ENCODE assay signal across 8 cellular contexts in the genomic region with DNA sequence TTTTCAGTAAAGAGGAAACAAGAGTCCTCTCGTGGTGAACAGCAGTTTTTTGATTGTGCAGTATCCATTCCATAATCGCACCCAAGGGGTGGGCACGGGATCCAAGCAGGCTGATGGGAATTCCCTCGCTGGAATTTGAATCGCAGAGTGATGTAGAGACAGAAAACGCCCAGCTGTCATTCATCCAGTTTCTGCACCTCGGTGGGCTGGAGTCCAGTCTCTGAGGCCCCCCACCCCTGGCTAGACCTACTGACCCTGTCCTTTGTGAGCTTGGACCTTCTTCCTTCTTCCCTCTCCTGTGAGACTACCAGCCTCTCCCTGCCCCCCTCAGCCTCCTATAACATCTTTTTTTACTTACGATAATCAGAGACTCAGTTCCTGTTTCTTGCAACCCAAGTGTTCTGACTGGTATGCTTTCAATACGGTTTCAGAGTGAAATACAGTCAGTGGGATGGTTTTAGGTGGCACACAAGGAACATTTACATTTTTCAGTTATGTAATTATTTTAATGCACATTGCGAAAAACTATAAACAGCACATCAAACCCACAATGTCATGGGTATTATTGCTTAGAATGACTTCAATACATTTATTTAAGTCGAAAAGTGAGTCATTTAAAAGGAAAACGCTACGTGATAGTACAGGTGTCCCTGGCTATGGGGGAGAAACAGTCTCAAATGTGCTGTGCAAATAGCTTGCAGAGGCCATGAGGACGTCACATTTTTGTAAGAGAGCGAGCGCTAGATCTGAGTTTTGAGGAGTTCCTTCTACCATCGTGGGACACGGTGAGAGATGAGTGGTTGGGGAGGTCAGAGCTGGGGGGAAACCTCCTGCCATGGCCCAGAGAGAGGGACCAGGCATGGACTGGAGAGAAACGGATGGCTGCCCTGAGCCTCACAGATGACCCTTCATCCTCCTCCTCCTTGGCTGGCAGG. TPM values are rescaled to one million over a fixed set of nuclear protein-coding genes. Genes with fewer than 3 reads are reported as not detected.
DNase-seq lines count a peak whose midpoint lies in the region; ATAC-seq and TF ChIP-seq lines count a peak whose summit lies in the region.

No MANE protein-coding gene starts in this region.

- no peaks in the 10 kb centered on the region for H3K36me3 Mint-ChIP-seq in activated CD8-positive, alpha-beta T cell treated with anti-CD3 and anti-CD28 coated beads for 36 hours (ENCODE audit: low read depth)
- H3K36me3 Mint-ChIP-seq in activated CD8-positive, alpha-beta T cell treated with anti-CD3 and anti-CD28 coated beads, Interleukin-2, amount 10 ng/mL, durations not matched to agents 7 days and 5 days (ENCODE audit: low read depth), result no peaks in the 10 kb centered on the region
- no peaks in the 10 kb centered on the region for H3K36me3 Mint-ChIP-seq in stimulated activated effector memory CD8-positive, alpha-beta T cell treated with anti-CD3 and anti-CD28 coated beads, Interleukin-12 subunit alpha, Interleukin-12 subunit beta, amount 100 ng/mL, for 72 hours

- H3K9me3 Mint-ChIP-seq in activated CD8-positive, alpha-beta T cell treated with anti-CD3 and anti-CD28 coated beads for 36 hours, result no peaks in the 10 kb centered on the region
- H3K9me3 Mint-ChIP-seq in activated CD8-positive, alpha-beta T cell treated with anti-CD3 and anti-CD28 coated beads, Interleukin-2, amount 10 ng/mL, durations not matched to agents 7 days and 5 days (ENCODE audit: insufficient read depth), result no peaks in the 10 kb centered on the region
- no peaks in the 10 kb centered on the region for H3K9me3 Mint-ChIP-seq in stimulated activated effector memory CD8-positive, alpha-beta T cell treated with anti-CD3 and anti-CD28 coated beads, Interleukin-12 subunit alpha, Interleukin-12 subunit beta, amount 100 ng/mL, for 72 hours

- H3K27me3 Mint-ChIP-seq in activated CD8-positive, alpha-beta T cell treated with anti-CD3 and anti-CD28 coated beads for 36 hours, result no peaks in the 10 kb centered on the region
- peaks cover 4% of the 10 kb centered on the region for H3K27me3 Mint-ChIP-seq in activated CD8-positive, alpha-beta T cell treated with anti-CD3 and anti-CD28 coated beads, Interleukin-2, amount 10 ng/mL, durations not matched to agents 7 days and 5 days (ENCODE audit: low read depth)

- peak overlapping the region; percentile 35 for H3K4me3 Mint-ChIP-seq in activated CD8-positive, alpha-beta T cell treated with anti-CD3 and anti-CD28 coated beads for 36 hours
- no peak overlapping the region for H3K4me3 Mint-ChIP-seq in activated CD8-positive, alpha-beta T cell treated with anti-CD3 and anti-CD28 coated beads, Interleukin-2, amount 10 ng/mL, durations not matched to agents 7 days and 5 days
- peak overlapping the region; percentile 61 for H3K4me3 Mint-ChIP-seq in stimulated activated effector memory CD8-positive, alpha-beta T cell treated with anti-CD3 and anti-CD28 coated beads, Interleukin-12 subunit alpha, Interleukin-12 subunit beta, amount 100 ng/mL, for 72 hours

- peak overlapping the region; percentile 71 for H3K27ac Mint-ChIP-seq in activated CD8-positive, alpha-beta T cell treated with anti-CD3 and anti-CD28 coated beads for 36 hours
- no peak overlapping the region for H3K27ac Mint-ChIP-seq in activated CD8-positive, alpha-beta T cell treated with anti-CD3 and anti-CD28 coated beads, Interleukin-2, amount 10 ng/mL, durations not matched to agents 7 days and 5 days
- H3K27ac Mint-ChIP-seq in stimulated activated effector memory CD8-positive, alpha-beta T cell treated with anti-CD3 and anti-CD28 coated beads, Interleukin-12 subunit alpha, Interleukin-12 subunit beta, amount 100 ng/mL, for 72 hours, result peak overlapping the region; percentile 65

- intact Hi-C loops in activated CD8-positive, alpha-beta T cell treated with anti-CD3 and anti-CD28 coated beads for 36 hours (cut with micrococcal nuclease), result no loop called here

- peak; percentile 16 for DNase-seq in activated CD8-positive, alpha-beta T cell treated with anti-CD3 and anti-CD28 coated beads for 36 hours
- no peak for DNase-seq in activated CD8-positive, alpha-beta T cell treated with anti-CD3 and anti-CD28 coated beads, Interleukin-2, amount 10 ng/mL, durations not matched to agents 7 days and 5 days
- peak; percentile 87 for DNase-seq in MV-4-11 (lab: John Stamatoyannopoulos, UW)
- DNase-seq in stimulated activated effector memory CD8-positive, alpha-beta T cell treated with anti-CD3 and anti-CD28 coated beads, Interleukin-12 subunit alpha, Interleukin-12 subunit beta, amount 100 ng/mL, for 72 hours (ENCODE audit: low spot score in 2 of 2), result no peak
- no peak for DNase-seq in mesenteric fat pad (ENCODE audit: low spot score)
- DNase-seq in SKM-1 (lab: John Stamatoyannopoulos, UW; ENCODE audit: unreplicated experiment), result no peak
- no peak for DNase-seq in G401 (ENCODE audit: low spot score)

- POLR2A ChIA-PET in activated CD8-positive, alpha-beta T cell treated with anti-CD3 and anti-CD28 coated beads for 36 hours (lab: Charles Lee), result interaction anchor here (1.4 kb wide), 1 partner anchor 21 kb away, joined by 3 read pairs; no protein-coding TSS in a partner anchor
- POLR2A ChIA-PET in activated CD8-positive, alpha-beta T cell treated with anti-CD3 and anti-CD28 coated beads, Interleukin-2, amount 10 ng/mL, durations not matched to agents 7 days and 5 days (lab: Charles Lee), result interaction anchor here (0.6 to 1.6 kb wide), 2 partner anchors 12 to 80 kb away, joined by 3 to 4 read pairs; no protein-coding TSS in a partner anchor

- H3K4me1 Mint-ChIP-seq in activated CD8-positive, alpha-beta T cell treated with anti-CD3 and anti-CD28 coated beads for 36 hours (ENCODE audit: low read depth), result peaks cover 7% of the 10 kb centered on the region
- no peaks in the 10 kb centered on the region for H3K4me1 Mint-ChIP-seq in activated CD8-positive, alpha-beta T cell treated with anti-CD3 and anti-CD28 coated beads, Interleukin-2, amount 10 ng/mL, durations not matched to agents 7 days and 5 days (ENCODE audit: low read depth)
- H3K4me1 Mint-ChIP-seq in stimulated activated effector memory CD8-positive, alpha-beta T cell treated with anti-CD3 and anti-CD28 coated beads, Interleukin-12 subunit alpha, Interleukin-12 subunit beta, amount 100 ng/mL, for 72 hours, result peaks cover 28% of the 10 kb centered on the region

- ATAC-seq in activated CD8-positive, alpha-beta T cell treated with anti-CD3 and anti-CD28 coated beads for 36 hours, result peak; percentile 81
- ATAC-seq in activated CD8-positive, alpha-beta T cell treated with anti-CD3 and anti-CD28 coated beads, Interleukin-2, amount 10 ng/mL, durations not matched to agents 7 days and 5 days, result no peak
- peak; percentile 84 for ATAC-seq in HG02642 (IDR thresholded peaks at IDR 0.05; ENCODE audit: poor library complexity, unreplicated experiment)
- peak; percentile 91 for ATAC-seq in stimulated activated effector memory CD8-positive, alpha-beta T cell treated with anti-CD3 and anti-CD28 coated beads, Interleukin-12 subunit alpha, Interleukin-12 subunit beta, amount 100 ng/mL, for 72 hours

- CTCF ChIA-PET in activated CD8-positive, alpha-beta T cell treated with anti-CD3 and anti-CD28 coated beads for 36 hours (lab: Charles Lee), result interaction anchor here (1.1 kb wide), 1 partner anchor 135 kb away, joined by 3 read pairs; no protein-coding TSS in a partner anchor
- CTCF ChIA-PET in activated CD8-positive, alpha-beta T cell treated with anti-CD3 and anti-CD28 coated beads, Interleukin-2, amount 10 ng/mL, durations not matched to agents 7 days and 5 days (lab: Charles Lee), result no interaction called here

- no peak for TF ChIP-seq CTCF in activated CD8-positive, alpha-beta T cell treated with anti-CD3 and anti-CD28 coated beads for 36 hours (IDR thresholded peaks at IDR 0.05)

- in situ Hi-C loops in G401 (cut with HindIII; ENCODE audit: low sequenced_read_pairs), result no loop called here

RNA-seq across cellular contexts. Expression of a gene that starts 37.5 kb away (rescaled TPM):
- 1 to 10 TPM; 6.0 to 6.9 TPM for total RNA-seq in activated CD8-positive, alpha-beta T cell treated with anti-CD3 and anti-CD28 coated beads for 36 hours
- total RNA-seq in activated CD8-positive, alpha-beta T cell treated with anti-CD3 and anti-CD28 coated beads, Interleukin-2, amount 10 ng/mL, durations not matched to agents 7 days and 5 days, result 1 to 10 TPM; 2.3 to 2.4 TPM
- total RNA-seq in mesenteric fat pad, result 13.4 TPM
- total RNA-seq in G401 (2014; rRNA removed; shearing (Covaris generic)), result 3.5 and 4.7 TPM in 2 replicates

Comparison
In these comparisons a context has a peak if more than half of its experiments do, and no peak if none do; other contexts are left out.
1. DNase-seq: peak in activated CD8-positive, alpha-beta T cell treated with anti-CD3 and anti-CD28 coated beads for 36 hours (single experiment) and MV-4-11 (single experiment); none in activated CD8-positive, alpha-beta T cell treated with anti-CD3 and anti-CD28 coated beads, Interleukin-2, amount 10 ng/mL, durations not matched to agents 7 days and 5 days (single experiment), stimulated activated effector memory CD8-positive, alpha-beta T cell treated with anti-CD3 and anti-CD28 coated beads, Interleukin-12 subunit alpha, Interleukin-12 subunit beta, amount 100 ng/mL, for 72 hours (0 of 2), mesenteric fat pad (single experiment), SKM-1 (single experiment) and G401 (single experiment).